ENCODE assay signal across 8 cellular contexts in genomic region chr20:653110-653589, GRCh38. TPM values are rescaled to one million over a fixed set of nuclear protein-coding genes. Genes with fewer than 3 reads are reported as not detected.
A peak's percentile ranks its signal among the peaks of the same experiment; 100 is the strongest.
DNase-seq lines count a peak whose midpoint lies in the region; ATAC-seq and TF ChIP-seq lines count a peak whose summit lies in the region.

SRXN1 (minus strand) TSS chr20:653200; CDS start chr20:653185, 15 bp downstream.

- TF ChIP-seq CTCF in 22Rv1 (IDR thresholded peaks at IDR 0.05): peak; percentile 80
- peak; percentile 91 for TF ChIP-seq CTCF in GM13976 (IDR thresholded peaks at IDR 0.05; ENCODE audit: borderline replicate concordance, control extremely low read depth, extremely low read depth, insufficient read depth, missing control alignments)
- TF ChIP-seq CTCF in coronary artery (IDR thresholded peaks at IDR 0.05): no peak

- DNase-seq in GM13976 (ENCODE audit: low spot score) (peak; percentile 95), NCI-H2196 treated with DMSO at 0.1 percent for 48 hours (lab: John Stamatoyannopoulos, UW; ENCODE audit: unreplicated experiment) (peak; percentile 55), coronary artery (ENCODE audit: low spot score) (peak; percentile 93), left lobe of liver (ENCODE audit: low spot score) (peak; percentile 93)
- peak; percentile 88 for DNase-seq in activated CD4-positive, alpha-beta T cell treated with anti-CD3 and anti-CD28 coated beads for 48 hours
- DNase-seq in stimulated activated CD4-positive, alpha-beta T cell treated with anti-CD3 and anti-CD28 coated beads, Interleukin-2, amount 100 ng/mL, for 24 hours: peak; percentile 85 to 89

- peak within 1 kb of the TSS; percentile 90 for H3K4me3 ChIP-seq in coronary artery

- H3K27ac ChIP-seq in 22Rv1: peak within 1 kb of the TSS; percentile 80
- H3K27ac ChIP-seq in coronary artery: peak within 1 kb of the TSS; percentile 75 to 90

- in situ Hi-C loops in GM13976 (cut with MboI; ENCODE audit: low sequenced_read_pairs, unreplicated experiment): no loop called here

- ATAC-seq in HG02884 (IDR thresholded peaks at IDR 0.05; ENCODE audit: unreplicated experiment) (peak; percentile 87), left lobe of liver (peak; percentile 93)

RNA-seq across cellular contexts. Expression of gene SRXN1, which starts in this region (rescaled TPM):
- total RNA-seq in left lobe of liver: 15.7 TPM

Comparison
In these comparisons a context has a peak if more than half of its experiments do, and no peak if none do; other contexts are left out.
1. Peak in every context shown above with its lines: DNase-seq, ATAC-seq, H3K4me3 ChIP-seq and H3K27ac ChIP-seq.